ENCODE assay signal across 27 cellular contexts in the genomic region with DNA sequence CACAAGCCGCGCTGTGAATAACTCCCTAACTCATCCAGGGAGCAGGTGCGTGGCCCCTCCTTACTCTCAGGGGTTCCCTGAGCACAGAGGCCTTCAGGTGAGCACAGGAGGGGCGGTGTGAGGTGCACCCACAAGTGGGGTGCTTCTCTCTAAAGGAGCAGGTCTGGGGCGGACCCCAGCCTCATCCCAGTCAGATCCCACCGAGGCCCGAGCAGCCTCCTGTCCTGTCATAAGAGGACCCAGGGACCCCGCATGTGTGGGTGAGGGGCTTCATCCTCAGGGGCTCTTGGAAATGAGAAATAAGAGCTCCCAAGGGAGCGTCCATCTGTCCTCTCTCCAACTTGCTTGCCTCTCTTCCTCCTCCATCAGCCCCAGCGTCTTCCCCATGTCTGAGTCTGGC. TPM values are rescaled to one million over a fixed set of nuclear protein-coding genes. Genes with fewer than 3 reads are reported as not detected.
"Had no signal": no experiment of that assay in that cellular context is flagged by ENCODE, and none has a peak within 500 bp of the region (broad histone marks: within the 10 kb centered on the region; RNA-seq: fewer than 3 reads in every experiment).

No MANE protein-coding gene starts in this region.

- H3K4me3 ChIP-seq: gastrocnemius medialis, lung, mucosa of descending colon, psoas muscle, skin epidermis, thoracic aorta, tibial nerve, upper lobe of left lung had no signal

- H3K9me3 Mint-ChIP-seq: memory B cell; naive B cell; natural killer cell treated with Interleukin-12 subunit alpha and Interleukin-12 subunit beta and Interleukin-15 and Interleukin-18, amount 100 ng/mL, for 72 hours; stimulated activated naive B cell treated with anti-CD40 and anti-IgM and Interleukin-4, amounts not matched to agents 10 μg/mL and 1 μg/mL and 100 μg/mL, for 72 hours; stimulated activated naive CD8-positive, alpha-beta T cell treated with anti-CD3 and anti-CD28 coated beads, Interleukin-15, Interleukin-2, amounts not matched to agents 100 ng/mL and 50 ng/mL, for 24 hours had no signal

- H3K27ac Mint-ChIP-seq: endodermal cell; mesothelial cell of epicardium; natural killer cell treated with Interleukin-12 subunit alpha and Interleukin-12 subunit beta and Interleukin-15 and Interleukin-18, amount 100 ng/mL, for 72 hours; stimulated activated naive B cell treated with anti-CD40 and anti-IgM and Interleukin-4, amounts not matched to agents 10 μg/mL and 1 μg/mL and 100 μg/mL, for 72 hours; stimulated activated naive CD8-positive, alpha-beta T cell treated with anti-CD3 and anti-CD28 coated beads, Interleukin-15, Interleukin-2, amounts not matched to agents 100 ng/mL and 50 ng/mL, for 24 hours had no signal

- H3K4me3 Mint-ChIP-seq: endodermal cell; memory B cell; mesothelial cell of epicardium; naive B cell; natural killer cell treated with Interleukin-12 subunit alpha and Interleukin-12 subunit beta and Interleukin-15 and Interleukin-18, amount 100 ng/mL, for 72 hours; neural crest cell; stimulated activated naive B cell treated with anti-CD40 and anti-IgM and Interleukin-4, amounts not matched to agents 10 μg/mL and 1 μg/mL and 100 μg/mL, for 72 hours; stimulated activated naive CD8-positive, alpha-beta T cell treated with anti-CD3 and anti-CD28 coated beads, Interleukin-15, Interleukin-2, amounts not matched to agents 100 ng/mL and 50 ng/mL, for 24 hours had no signal

- DNase-seq: effector CD8-positive, alpha-beta T cell; endodermal cell; foreskin fibroblast; gastrocnemius medialis; mucosa of descending colon; naive B cell; psoas muscle; right cardiac atrium; stimulated activated CD4-positive, alpha-beta T cell treated with anti-CD3 and anti-CD28 coated beads, Interleukin-15, amount 100 ng/mL, for 24 hours; stimulated activated CD4-positive, alpha-beta T cell treated with anti-CD3 and anti-CD28 coated beads, Interleukin-2, amount 100 ng/mL, for 48 hours; stimulated activated naive B cell treated with anti-CD40 and anti-IgM and Interleukin-4, amounts not matched to agents 10 μg/mL and 1 μg/mL and 100 μg/mL, for 72 hours; upper lobe of left lung had no signal

- ATAC-seq: esophagus mucosa; gastrocnemius medialis; natural killer cell treated with Interleukin-12 subunit alpha and Interleukin-12 subunit beta and Interleukin-15 and Interleukin-18, amount 100 ng/mL, for 72 hours; psoas muscle; stimulated activated naive B cell treated with anti-CD40 and anti-IgM and Interleukin-4, amounts not matched to agents 10 μg/mL and 1 μg/mL and 100 μg/mL, for 72 hours had no signal

- H3K27ac ChIP-seq: epithelial cell of prostate, gastrocnemius medialis, psoas muscle, thoracic aorta, tibial nerve had no signal

- H3K4me1 Mint-ChIP-seq: endodermal cell, mesothelial cell of epicardium, neural crest cell had no signal

- H3K36me3 Mint-ChIP-seq: memory B cell; mesothelial cell of epicardium; naive B cell; natural killer cell treated with Interleukin-12 subunit alpha and Interleukin-12 subunit beta and Interleukin-15 and Interleukin-18, amount 100 ng/mL, for 72 hours; stimulated activated naive B cell treated with anti-CD40 and anti-IgM and Interleukin-4, amounts not matched to agents 10 μg/mL and 1 μg/mL and 100 μg/mL, for 72 hours had no signal

RNA-seq across cellular contexts. Expression of a gene that starts 3.0 kb away (rescaled TPM):
- total RNA-seq: endodermal cell; glomerular endothelial cell; mesothelial cell of epicardium; natural killer cell treated with Interleukin-12 subunit alpha and Interleukin-12 subunit beta and Interleukin-15 and Interleukin-18, amount 100 ng/mL, for 72 hours; neural crest cell; osteocyte; renal cortical epithelial cell had no signal
- polyA plus RNA-seq: keratinocyte had no signal

RNA-seq across cellular contexts. Expression of a gene that starts 23.0 kb away (rescaled TPM):
- total RNA-seq: endodermal cell; esophagus mucosa; gastrocnemius medialis; glomerular endothelial cell; mesothelial cell of epicardium; mucosa of descending colon; natural killer cell treated with Interleukin-12 subunit alpha and Interleukin-12 subunit beta and Interleukin-15 and Interleukin-18, amount 100 ng/mL, for 72 hours; neural crest cell; osteocyte; renal cortical epithelial cell; right cardiac atrium; thoracic aorta; tibial nerve had no signal
- polyA plus RNA-seq: keratinocyte, psoas muscle, right cardiac atrium had no signal

RNA-seq across cellular contexts. Expression of a gene that starts 35.0 kb away (rescaled TPM):
- total RNA-seq: endodermal cell, glomerular endothelial cell, mesothelial cell of epicardium, neural crest cell, osteocyte, renal cortical epithelial cell had no signal
- polyA plus RNA-seq: keratinocyte had no signal

RNA-seq across cellular contexts. Expression of a gene that starts 48.8 kb away (rescaled TPM):
- total RNA-seq: endodermal cell, glomerular endothelial cell, neural crest cell, osteocyte, renal cortical epithelial cell had no signal
- polyA plus RNA-seq: keratinocyte had no signal

RNA-seq across cellular contexts. Expression of a gene that starts 58.9 kb away (rescaled TPM):
- total RNA-seq: endodermal cell; glomerular endothelial cell; mesothelial cell of epicardium; natural killer cell treated with Interleukin-12 subunit alpha and Interleukin-12 subunit beta and Interleukin-15 and Interleukin-18, amount 100 ng/mL, for 72 hours; neural crest cell; osteocyte; renal cortical epithelial cell had no signal
- polyA plus RNA-seq: keratinocyte had no signal
